8 cellular contexts compared by ENCODE assay signal in the genomic region with DNA sequence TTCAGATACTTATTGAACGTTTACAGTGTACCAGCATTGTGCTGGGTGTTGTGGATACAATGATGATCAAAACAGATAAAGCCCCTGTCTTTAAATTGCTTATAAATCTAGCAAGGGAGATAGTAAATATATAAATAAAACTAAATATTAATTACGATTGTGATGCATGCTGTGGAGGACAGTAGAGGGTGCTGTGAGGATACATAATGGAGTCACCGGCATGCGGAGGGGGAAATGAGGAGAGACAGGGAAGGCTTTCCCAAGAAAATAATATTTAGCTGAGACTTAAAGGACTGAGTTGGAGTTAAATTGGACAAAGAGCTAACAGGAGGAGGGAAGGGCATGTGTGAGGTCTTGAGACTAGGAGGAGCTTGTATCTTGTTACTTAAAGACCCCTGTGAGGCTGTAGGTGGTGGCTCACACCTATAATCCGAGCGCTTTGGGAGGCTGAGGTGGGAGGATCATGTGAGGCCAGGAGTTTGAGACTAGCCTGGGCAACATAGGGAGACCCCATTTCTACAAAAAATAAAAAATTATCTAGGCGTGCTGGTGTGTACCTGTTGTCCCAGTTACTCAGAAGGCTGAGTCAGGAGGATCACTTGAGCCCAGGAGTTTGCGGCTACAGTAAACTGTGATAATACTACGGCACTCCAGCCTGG. TPM values are rescaled to one million over a fixed set of nuclear protein-coding genes. Genes with fewer than 3 reads are reported as not detected.
DNase-seq lines count a peak whose midpoint lies in the region; ATAC-seq, FAIRE-seq and TF ChIP-seq lines count a peak whose summit lies in the region.

No MANE protein-coding gene starts in this region.

- H3K36me3 Mint-ChIP-seq in activated naive CD4-positive, alpha-beta T cell treated with anti-CD3 and anti-CD28 coated beads, Interleukin-2, amount 50 U/mL, for 24 hours = peaks cover 6% of the 10 kb centered on the region

- H3K9me3 ChIP-seq in skeletal muscle tissue (ENCODE audit: control insufficient read depth in 3 of 3, low read length in 3 of 3) = no peaks in the 10 kb centered on the region

- TF ChIP-seq POLR2A in GM12892 (IDR thresholded peaks at IDR 0.05; ENCODE audit: low read depth, low read length) = no peak

- H3K4me1 ChIP-seq in skeletal muscle tissue (ENCODE audit: control insufficient read depth in 3 of 3, insufficient read depth in 3 of 3, low read length in 3 of 3) = peaks cover 24 to 27% (median 26%) of the 10 kb centered on the region in 3 donors

- no peaks in the 10 kb centered on the region for H3K27me3 ChIP-seq in skeletal muscle tissue (ENCODE audit: control insufficient read depth in 3 of 3, insufficient read depth in 3 of 3, low read length in 3 of 3)

- H3K36me3 ChIP-seq in skeletal muscle tissue (ENCODE audit: control insufficient read depth in 3 of 3, insufficient read depth in 3 of 3, low read length in 3 of 3) = no peaks in the 10 kb centered on the region

- H3K27ac Mint-ChIP-seq in activated naive CD4-positive, alpha-beta T cell treated with anti-CD3 and anti-CD28 coated beads, Interleukin-2, amount 50 U/mL, for 24 hours = no peak overlapping the region

- peak overlapping the region; percentile 67 for H3K4me3 Mint-ChIP-seq in activated naive CD4-positive, alpha-beta T cell treated with anti-CD3 and anti-CD28 coated beads, Interleukin-2, amount 50 U/mL, for 24 hours

- peaks cover 6% of the 10 kb centered on the region for H3K9me3 Mint-ChIP-seq in activated naive CD4-positive, alpha-beta T cell treated with anti-CD3 and anti-CD28 coated beads, Interleukin-2, amount 50 U/mL, for 24 hours

- peak; percentile 64 for TF ChIP-seq CTCF in fibroblast of pulmonary artery (IDR thresholded peaks at IDR 0.05; ENCODE audit: low read length, missing control alignments)

- no peak for FAIRE-seq in GM12892 (lab: Jason Lieb, UNC)

- peak overlapping the region in 1 of 3 donors; percentile 2 for H3K9ac ChIP-seq in skeletal muscle tissue (ENCODE audit: low read depth in 1 of 3, low read length in 3 of 3)

- no peaks in the 10 kb centered on the region for H3K27me3 Mint-ChIP-seq in activated naive CD4-positive, alpha-beta T cell treated with anti-CD3 and anti-CD28 coated beads, Interleukin-2, amount 50 U/mL, for 24 hours

- H3K4me1 Mint-ChIP-seq in activated naive CD4-positive, alpha-beta T cell treated with anti-CD3 and anti-CD28 coated beads, Interleukin-2, amount 50 U/mL, for 24 hours = peaks cover 41% of the 10 kb centered on the region

- ATAC-seq in HG02973 (IDR thresholded peaks at IDR 0.05; ENCODE audit: unreplicated experiment) = no peak

- H3K4me3 ChIP-seq in fibroblast of pulmonary artery (replicated peaks; ENCODE audit: low read depth, low read length) (no peak overlapping the region), skeletal muscle tissue (ENCODE audit: low read length in 3 of 3) (no peak overlapping the region)

- H3K27ac ChIP-seq in skeletal muscle tissue (ENCODE audit: low read depth, low read length) = peak overlapping the region; percentile 15

- DNase-seq in activated naive CD4-positive, alpha-beta T cell treated with Interleukin-2 at 50 U/mL for 16 hours = no peak
- DNase-seq in RPMI7951 (ENCODE audit: low read depth) (peak; percentile 32), fibroblast of pulmonary artery (ENCODE audit: low read depth) (peak; percentile 76), GM12892 (ENCODE audit: insufficient read length) (no peak), T-helper 1 cell (no peak)

RNA-seq across cellular contexts. Expression of gene DHRS7B, which starts 2.4 kb away (rescaled TPM):
- total RNA-seq in RPMI7951 (2014; rRNA removed; shearing (Covaris generic)) = 15.9 and 16.3 TPM in 2 replicates
- 29.7 TPM for total RNA-seq in skeletal muscle tissue
- polyA plus RNA-seq in GM12892 (2012; ENCODE audit: missing spikeins) = 9.2 TPM

Comparison
In these comparisons a context has a peak if more than half of its experiments do, and no peak if none do; other contexts are left out.
1. DNase-seq: peak in RPMI7951 (single experiment) and fibroblast of pulmonary artery (single experiment); none in activated naive CD4-positive, alpha-beta T cell treated with Interleukin-2 at 50 U/mL for 16 hours (single experiment), GM12892 (single experiment) and T-helper 1 cell (0 of 5).